9 cellular contexts compared by ENCODE assay signal in genomic region chr1:40314721-40315238, GRCh38. TPM values are rescaled to one million over a fixed set of nuclear protein-coding genes. Genes with fewer than 3 reads are reported as not detected.
DNase-seq lines count a peak whose midpoint lies in the region; ATAC-seq and TF ChIP-seq lines count a peak whose summit lies in the region.
"Had no signal": no experiment of that assay in that cellular context is flagged by ENCODE, and none has a peak within 500 bp of the region (broad histone marks: within the 10 kb centered on the region; RNA-seq: fewer than 3 reads in every experiment).

No MANE protein-coding gene starts in this region.

- peak overlapping the region; percentile 88 for H2AFZ ChIP-seq in KMS-11 (ENCODE audit: low read depth)

- H3K4me1 Mint-ChIP-seq in CD4-positive, alpha-beta memory T cell = peaks cover 14 to 67% (median 35%) of the 10 kb centered on the region in 4 donors
- H3K4me1 Mint-ChIP-seq in osteocyte (ENCODE audit: unreplicated experiment) = peaks cover 32% of the 10 kb centered on the region

- H3K4me1 ChIP-seq in CD4-positive, alpha-beta memory T cell (ENCODE audit: insufficient read depth, low read length) = peaks cover 44% of the 10 kb centered on the region
- peaks cover 11% of the 10 kb centered on the region for H3K4me1 ChIP-seq in KMS-11 (ENCODE audit: low read depth, poor library complexity, severe bottlenecking)

- no peak overlapping the region for H3K27ac ChIP-seq in CD4-positive, alpha-beta memory T cell (ENCODE audit: low read depth, low read length)
- H3K27ac ChIP-seq in KMS-11 (no peak overlapping the region), coronary artery (peak overlapping the region; percentile 49 to 74)

- H3K9me3 ChIP-seq in CD4-positive, alpha-beta memory T cell (ENCODE audit: control insufficient read depth in 1 of 2, low read length in 2 of 2) = no peaks in the 10 kb centered on the region

- H3K4me3 ChIP-seq in CD4-positive, alpha-beta memory T cell (ENCODE audit: low read length in 2 of 2) = peak overlapping the region; percentile 23 to 74
- H3K4me3 ChIP-seq in KMS-11 (IDR thresholded peaks at IDR 0.05; ENCODE audit: insufficient read depth, low read depth, low read length) (no peak overlapping the region), coronary artery (peak overlapping the region; percentile 75)

- peaks cover 10 to 18% of the 10 kb centered on the region in 2 donors for H3K27me3 Mint-ChIP-seq in CD4-positive, alpha-beta memory T cell
- peaks cover 20% of the 10 kb centered on the region for H3K27me3 Mint-ChIP-seq in osteocyte (ENCODE audit: unreplicated experiment)

- H3K27me3 ChIP-seq in CD4-positive, alpha-beta memory T cell (ENCODE audit: insufficient read depth, low read length) = no peaks in the 10 kb centered on the region
- H3K27me3 ChIP-seq in KMS-11 (ENCODE audit: insufficient read depth, low read depth) = 0 out of 2 replicates have a peak, but pooled peaks cover 4% of the 10 kb centered on the region

- H3K9ac ChIP-seq in KMS-11 = no peak overlapping the region

- CTCF ChIA-PET in CD4-positive, alpha-beta memory T cell (lab: Charles Lee; ENCODE audit: partially characterized antibody) = interaction anchor here (0.6 to 6.1 kb wide), 34 partner anchors 10 to 434 kb away, joined by 3 to 62 read pairs (median 5); partner anchors contain the start of genes RLF and SMAP2

- intact Hi-C loops in CD4-positive, alpha-beta memory T cell (cut with micrococcal nuclease) = loop anchor here (1.0 to 2.0 kb wide), 4 partner anchors 24 to 161 kb away; partner anchors contain the start of genes RLF and ZMPSTE24

- TF ChIP-seq CTCF in KMS-11 (conservative IDR thresholded peaks at IDR 0.05; ENCODE audit: low read depth, low read length) (no peak), coronary artery (IDR thresholded peaks at IDR 0.05) (no peak), osteocyte (IDR thresholded peaks at IDR 0.05) (no peak)

- no peak for DNase-seq in CD4-positive, alpha-beta memory T cell
- DNase-seq in coronary artery (ENCODE audit: low spot score) = no peak
- DNase-seq in osteocyte (ENCODE audit: extremely low spot score, unreplicated experiment) = peak; percentile 83
- no peak for DNase-seq in NCI-H1417 (lab: John Stamatoyannopoulos, UW)

- no peaks in the 10 kb centered on the region for H3K36me3 ChIP-seq in CD4-positive, alpha-beta memory T cell (ENCODE audit: insufficient read depth, low read length)
- H3K36me3 ChIP-seq in KMS-11 (ENCODE audit: insufficient read depth) = no peaks in the 10 kb centered on the region

- no peaks in the 10 kb centered on the region for H3K9me3 Mint-ChIP-seq in CD4-positive, alpha-beta memory T cell
- H3K9me3 Mint-ChIP-seq in osteocyte (ENCODE audit: unreplicated experiment) = no peaks in the 10 kb centered on the region

- H3K36me3 Mint-ChIP-seq in CD4-positive, alpha-beta memory T cell = no peaks in the 10 kb centered on the region
- no peaks in the 10 kb centered on the region for H3K36me3 Mint-ChIP-seq in osteocyte (ENCODE audit: unreplicated experiment)

- no peaks in the 10 kb centered on the region for H4K20me1 ChIP-seq in KMS-11 (ENCODE audit: insufficient read depth)

- peak overlapping the region; percentile 36 to 95 (median 83) for H3K4me3 Mint-ChIP-seq in CD4-positive, alpha-beta memory T cell
- peak overlapping the region; percentile 26 for H3K4me3 Mint-ChIP-seq in osteocyte (ENCODE audit: unreplicated experiment)

- peak overlapping the region in 6 of 7 donors; percentile 46 to 91 (median 70) for H3K27ac Mint-ChIP-seq in CD4-positive, alpha-beta memory T cell
- peak overlapping the region; percentile 34 for H3K27ac Mint-ChIP-seq in osteocyte (ENCODE audit: unreplicated experiment)

- no peaks in the 10 kb centered on the region for H3K79me2 ChIP-seq in KMS-11 (ENCODE audit: insufficient read depth, low read depth)

- H3K4me2 ChIP-seq in KMS-11 = peak overlapping the region; percentile 55; the same call in 1 of the 2 replicates

- no peak for ATAC-seq in HG03460 (IDR thresholded peaks at IDR 0.05; ENCODE audit: unreplicated experiment)
- no peak for ATAC-seq in HG02970 (IDR thresholded peaks at IDR 0.05; ENCODE audit: low FRiP score, unreplicated experiment)
- ATAC-seq in GM18519 (IDR thresholded peaks at IDR 0.05; ENCODE audit: low FRiP score, unreplicated experiment) = no peak

- POLR2A ChIA-PET in CD4-positive, alpha-beta memory T cell (lab: Charles Lee; ENCODE audit: partially characterized antibody) = interaction anchor here (0.6 to 2.8 kb wide), 9 partner anchors 24 to 162 kb away, joined by 3 to 11 read pairs (median 8); partner anchors contain the start of genes SMAP2 and ZMPSTE24

RNA-seq across cellular contexts. Expression of gene COL9A2, which starts 2.3 kb away (rescaled TPM):
- total RNA-seq in CD4-positive, alpha-beta memory T cell = 1 to 10 TPM; 2.1 to 2.8 TPM
- under 1 TPM in 1 of 2 donors, not detected in 1; 0.41 TPM for polyA plus RNA-seq in CD4-positive, alpha-beta memory T cell
- total RNA-seq in osteocyte = 2.1 and 2.7 TPM in 2 replicates
- total RNA-seq: LHCN-M2 had no signal

RNA-seq across cellular contexts. Expression of gene ZMPSTE24, which starts 56.7 kb away (rescaled TPM):
- total RNA-seq in CD4-positive, alpha-beta memory T cell = 10 to 100 TPM; 19.7 to 21.0 TPM
- 10 to 100 TPM; 27.1 to 44.1 TPM for polyA plus RNA-seq in CD4-positive, alpha-beta memory T cell
- 41.2 and 43.4 TPM in 2 replicates for total RNA-seq in osteocyte

RNA-seq across cellular contexts. Expression of gene SMAP2, which starts 58.7 kb away (rescaled TPM):
- total RNA-seq in CD4-positive, alpha-beta memory T cell = 100 to 1,000 TPM; 123 TPM
- polyA plus RNA-seq in CD4-positive, alpha-beta memory T cell = 100 to 1,000 TPM; 258 to 358 TPM
- total RNA-seq in osteocyte = 12.7 TPM in 2 replicates

Comparison
In these comparisons a context has a peak if more than half of its experiments do, and no peak if none do; other contexts are left out.
1. H3K27ac ChIP-seq: peak in coronary artery (2 of 2); none in CD4-positive, alpha-beta memory T cell (single experiment) and KMS-11 (single experiment).